Comparison of ENCODE assay signal across 9 cellular contexts in genomic region chr16:53132406-53132805, GRCh38.
DNase-seq lines count a peak whose midpoint lies in the region; ATAC-seq, FAIRE-seq and TF ChIP-seq lines count a peak whose summit lies in the region.
"Had no signal": no experiment of that assay in that cellular context is flagged by ENCODE, and none has a peak within 500 bp of the region (broad histone marks: within the 10 kb centered on the region; RNA-seq: fewer than 3 reads in every experiment).

No MANE protein-coding gene starts in this region.

- H3K4me2 ChIP-seq in K562 (ENCODE audit: insufficient read depth, low read length), result peak overlapping the region; percentile 36

- H3K4me3 Mint-ChIP-seq in HFFc6, result peak overlapping the region; percentile 96
- H3K4me3 Mint-ChIP-seq in memory B cell, result peak overlapping the region; percentile 43

- TF ChIP-seq RAD21 in K562 (CRISPR knock-in tag; conservative IDR thresholded peaks at IDR 0.05 in 1 of 2, IDR thresholded peaks at IDR 0.05 in 1 of 2), result no peak

- no peaks in the 10 kb centered on the region for H3K9me1 ChIP-seq in K562 (ENCODE audit: control insufficient read depth, insufficient read depth, low read length)

- peak overlapping the region; percentile 79; the same call in 1 of the 3 replicates for H3K27ac ChIP-seq in K562 (ENCODE audit: extremely low read depth, low read depth, low read length)

- H3K9me3 Mint-ChIP-seq in HFFc6 (no peaks in the 10 kb centered on the region), memory B cell (no peaks in the 10 kb centered on the region)

- peak overlapping the region; percentile 94 for H3K27ac Mint-ChIP-seq in HFFc6
- no peak overlapping the region for H3K27ac Mint-ChIP-seq in memory B cell

- H3K4me3 ChIP-seq in AG04449 (ENCODE audit: low read depth, low read length) (peak overlapping the region; percentile 80), K562 (peak overlapping the region; percentile 86; the same call in 1 of the 2 replicates)

- H3K4me1 ChIP-seq in K562 (replicated peaks in 1 of 2; ENCODE audit: control insufficient read depth in 2 of 2, insufficient read depth in 2 of 2, low read length in 2 of 2), result peaks cover 23 to 26% of the 10 kb centered on the region in 2 experiments

- no peak for ATAC-seq in K562
- ATAC-seq in memory B cell (ENCODE audit: low read depth), result no peak
- ATAC-seq in GM21381 (IDR thresholded peaks at IDR 0.05; ENCODE audit: unreplicated experiment), result no peak
- ATAC-seq in HG03280 (IDR thresholded peaks at IDR 0.05; ENCODE audit: unreplicated experiment), result no peak
- ATAC-seq in HG02981 (IDR thresholded peaks at IDR 0.05; ENCODE audit: unreplicated experiment), result no peak

- H3K27me3 ChIP-seq in K562 (ENCODE audit: control insufficient read depth in 2 of 2, insufficient read depth in 2 of 2, low read length in 2 of 2), result no peaks in the 10 kb centered on the region

- H3K4me1 Mint-ChIP-seq in HFFc6 (ENCODE audit: low read depth) (peaks cover 57% of the 10 kb centered on the region), memory B cell (peaks cover 22% of the 10 kb centered on the region)

- 44% methylated on average over 5 of the region's 6 CpGs for WGBS in K562 (ENCODE audit: insufficient coverage, low coverage, missing lambda C conversion rate)

- H2AFZ ChIP-seq in K562 (ENCODE audit: low read depth, low read length), result no peak overlapping the region

- H3K27me3 Mint-ChIP-seq in HFFc6 (ENCODE audit: insufficient read depth) (no peaks in the 10 kb centered on the region), memory B cell (no peaks in the 10 kb centered on the region)

- no peaks in the 10 kb centered on the region for H3K9me3 ChIP-seq in K562 (replicated peaks; ENCODE audit: control insufficient read depth, insufficient read depth, low read depth, low read length)

- peaks cover 79% of the 10 kb centered on the region for H3K79me2 ChIP-seq in K562 (ENCODE audit: control insufficient read depth, insufficient read depth, low read length)

- CTCF ChIA-PET in AG04449 (lab: Yijun Ruan, JAX), result interaction anchor here (1.5 kb wide), 1 partner anchor 151 kb away, joined by 3 read pairs; no protein-coding TSS in a partner anchor
- CTCF ChIA-PET in K562 (lab: Yijun Ruan, JAX; ENCODE audit: low intra/inter-chr PET ratio), result no interaction called here

- H3K36me3 Mint-ChIP-seq in HFFc6 (ENCODE audit: low read depth), result no peaks in the 10 kb centered on the region
- no peaks in the 10 kb centered on the region for H3K36me3 Mint-ChIP-seq in memory B cell

- H3K9ac ChIP-seq in K562 (ENCODE audit: insufficient read depth in 1 of 2, low read depth in 2 of 2, low read length in 2 of 2), result peak overlapping the region in 1 of 2 experiments; percentile 76; a peak in 1 of 4 replicates

- DNase-seq in AG04449 (ENCODE audit: low read depth, low spot score) (no peak), HFFc6 (no peak), K562 (ENCODE audit: extremely low read depth in 1 of 4, low spot score in 3 of 4) (no peak), memory B cell (ENCODE audit: low spot score in 2 of 2) (no peak), SK-N-DZ (ENCODE audit: low spot score) (no peak)
- DNase-seq: NCI-H345 had no signal

- TSS peak; percentile 39 for BruUV-seq in K562 (replicated peaks; lab: Mats Ljungman, UMichigan)

- intact Hi-C loops in K562 (cut with micrococcal nuclease), result loop anchor here (10.0 kb wide), 1 partner anchor 372 kb away; the partner anchor contains the start of gene AKTIP

- POLR2A ChIA-PET in AG04449 (lab: Yijun Ruan, JAX) (no interaction called here), K562 (lab: Yijun Ruan, JAX) (interaction anchor here (1.0 kb wide), 1 partner anchor 17 kb away, joined by 3 read pairs; no protein-coding TSS in a partner anchor)

- peaks cover 4% of the 10 kb centered on the region; the same call in 2 of the 3 replicates for H3K36me3 ChIP-seq in K562 (ENCODE audit: control insufficient read depth, insufficient read depth, low read length)

- H4K20me1 ChIP-seq in K562 (replicated peaks; ENCODE audit: control insufficient read depth, insufficient read depth, low read length), result 0 out of 2 replicates have a peak, but pooled peaks cover 4% of the 10 kb centered on the region

- no peak for TF ChIP-seq POLR2A in K562 (conservative IDR thresholded peaks at IDR 0.05)

- no peak for FAIRE-seq in K562 (lab: Jason Lieb, UNC)

- TF ChIP-seq EP300 in K562 (IDR thresholded peaks at IDR 0.05; ENCODE audit: low read length), result no peak

- no peak for TF ChIP-seq CTCF in AG04449 (IDR thresholded peaks at IDR 0.05; ENCODE audit: insufficient read depth, low read length, missing control alignments)
- no peak for TF ChIP-seq CTCF in HFFc6 (IDR thresholded peaks at IDR 0.05)
- TF ChIP-seq CTCF in K562 (IDR thresholded peaks at IDR 0.05 in 2 of 3, conservative IDR thresholded peaks at IDR 0.05 in 1 of 3; ENCODE audit: insufficient read depth in 2 of 3, low read depth in 1 of 3, low read length in 3 of 3), result no peak

- in situ Hi-C loops in K562 (cut with MboI), result no loop called here

TF ChIP-seq in K562, 482 proteins besides CTCF, POLR2A, EP300 and RAD21:
- 0 out of 2 replicates have a peak, but pooled peaks have one; percentile 29 for TF ChIP-seq HMBOX1 (IDR thresholded peaks at IDR 0.05)
- TF ChIP-seq HMGN3 (IDR thresholded peaks at IDR 0.05; ENCODE audit: borderline replicate concordance, extremely low read depth, insufficient read length, low read depth, low read length), result no peak
- no peak for TF ChIP-seq ZNF174 (CRISPR knock-in tag; IDR thresholded peaks at IDR 0.05)
